In the genomic region with DNA sequence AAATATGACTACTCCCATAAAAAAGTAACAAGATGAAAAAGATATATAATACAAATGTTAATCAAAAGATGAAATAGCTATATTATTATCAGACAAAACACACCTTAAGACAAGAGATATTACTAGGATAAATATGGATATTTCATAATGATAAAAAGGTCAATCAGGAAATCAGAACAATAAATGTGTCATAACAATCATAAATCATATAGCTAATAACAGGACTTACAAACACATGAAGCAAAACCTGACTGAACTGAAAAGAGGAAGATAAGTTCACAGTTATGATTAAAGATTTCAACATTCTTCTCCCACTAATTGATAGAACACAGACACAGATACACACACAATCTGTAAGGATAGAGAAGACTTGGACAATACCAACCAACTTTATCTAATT, we compare ENCODE assay signal across 20 cellular contexts.
"Had no signal": no experiment of that assay in that cellular context is flagged by ENCODE, and none has a peak within 500 bp of the region (broad histone marks: within the 10 kb centered on the region; RNA-seq: fewer than 3 reads in every experiment).

No MANE protein-coding gene starts in this region.

- H3K9me3 ChIP-seq: esophagus squamous epithelium, gastrocnemius medialis, mucosa of descending colon, pancreas, thyroid gland, upper lobe of right lung had no signal

- FAIRE-seq: astrocyte had no signal

- H3K4me1 ChIP-seq: esophagus squamous epithelium, gastrocnemius medialis, pancreas, thyroid gland, upper lobe of right lung had no signal

- H3K27me3 ChIP-seq: dorsolateral prefrontal cortex, esophagus squamous epithelium, gastrocnemius medialis, pancreas, thyroid gland, upper lobe of right lung had no signal

- H3K36me3 ChIP-seq: esophagus squamous epithelium, gastrocnemius medialis, pancreas, thyroid gland, upper lobe of right lung had no signal

- H3K4me3 ChIP-seq: dorsolateral prefrontal cortex, esophagus squamous epithelium, gastrocnemius medialis, mucosa of descending colon, pancreas, thyroid gland, upper lobe of right lung had no signal

- H3K27ac ChIP-seq: dorsolateral prefrontal cortex, esophagus squamous epithelium, gastrocnemius medialis, pancreas, thyroid gland, upper lobe of right lung had no signal

- DNase-seq: activated CD4-positive, alpha-beta T cell treated with anti-CD3 and anti-CD28 coated beads for 1 hour; activated CD4-positive, alpha-beta T cell treated with anti-CD3 and anti-CD28 coated beads, Interleukin-2, amount 50 U/mL, for 1 hour; activated gamma-delta T cell treated with Interleukin-2 at 50 U/mL for 16 hours; activated T-cell treated with anti-CD3 and anti-CD28 coated beads, Interleukin-2, amount 50 U/mL, for 1 hour; central memory CD4-positive, alpha-beta T cell; dorsolateral prefrontal cortex; esophagus squamous epithelium; gastrocnemius medialis; hippocampal formation; left colon; mesenchymal stem cell; mucosa of descending colon; nephron progenitor cell; pancreas; right cardiac atrium; stimulated activated CD4-positive, alpha-beta T cell treated with anti-CD3 and anti-CD28 coated beads, Interleukin-1b, Interleukin-23, amount 100 ng/mL, for 48 hours; substantia nigra; thyroid gland; upper lobe of right lung had no signal
